In genomic region chr9:133386338-133386737, GRCh38 we compare ENCODE assay signal across 35 cellular contexts. TPM values are rescaled to one million over a fixed set of nuclear protein-coding genes. Genes with fewer than 3 reads are reported as not detected.
"Had no signal": no experiment of that assay in that cellular context is flagged by ENCODE, and none has a peak within 500 bp of the region (broad histone marks: within the 10 kb centered on the region; RNA-seq: fewer than 3 reads in every experiment).

No MANE protein-coding gene starts in this region.

- H3K4me3 Mint-ChIP-seq: activated B cell treated with CpG ODN at 0.5 μM for 24 hours; activated CD4-positive, alpha-beta memory T cell treated with anti-CD3 and anti-CD28 coated beads for 36 hours; activated CD8-positive, alpha-beta memory T cell treated with anti-CD3 and anti-CD28 coated beads, Interleukin-2, amount 10 ng/mL, durations not matched to agents 7 days and 5 days; activated CD8-positive, alpha-beta T cell treated with anti-CD3 and anti-CD28 coated beads, Interleukin-2, amount 10 ng/mL, durations not matched to agents 7 days and 5 days; activated naive CD4-positive, alpha-beta T cell treated with anti-CD3 and anti-CD28 coated beads, Interleukin-2, amount 10 ng/mL, durations not matched to agents 7 days and 5 days; activated naive CD8-positive, alpha-beta T cell treated with anti-CD3 and anti-CD28 coated beads, Interleukin-2, amount 10 ng/mL, durations not matched to agents 7 days and 5 days; activated T-cell treated with anti-CD3 and anti-CD28 coated beads, Interleukin-2, amount 50 U/mL, for 72 hours; brain; dendritic cell treated with granulocyte-macrophage colony-stimulating factor and Interleukin-4, amounts not matched to agents 40 ng/mL and 50 ng/mL, for 4 days; effector memory CD8-positive, alpha-beta T cell; T-helper 17 cell; T-helper 2 cell treated with Interferon-gamma antibody and Interleukin-4, amounts not matched to agents 5 μg/mL and 100 μg/mL, for 36 hours had no signal

- H3K36me3 ChIP-seq: ascending aorta, breast epithelium, cardiac muscle cell, esophagus muscularis mucosa, gastrocnemius medialis, WERI-Rb-1 had no signal

- H3K4me3 ChIP-seq: ascending aorta, breast epithelium, cardiac muscle cell, coronary artery, esophagus muscularis mucosa, gastrocnemius medialis had no signal

- H3K27ac ChIP-seq: ascending aorta, breast epithelium, cardiac muscle cell, coronary artery, esophagus muscularis mucosa, foreskin keratinocyte, gastrocnemius medialis, WERI-Rb-1 had no signal

- H3K27me3 ChIP-seq: ascending aorta, breast epithelium, cardiac muscle cell, foreskin keratinocyte had no signal

- DNase-seq: activated B cell treated with CpG ODN at 0.5 μM for 24 hours; activated CD4-positive, alpha-beta memory T cell treated with anti-CD3 and anti-CD28 coated beads for 36 hours; activated CD4-positive, alpha-beta T cell treated with anti-CD3 and anti-CD28 coated beads for 48 hours; activated CD4-positive, alpha-beta T cell treated with anti-CD3 and anti-CD28 coated beads, Interleukin-2, amount 50 U/mL, for 1 hour; activated CD8-positive, alpha-beta memory T cell treated with anti-CD3 and anti-CD28 coated beads, Interleukin-2, amount 10 ng/mL, durations not matched to agents 7 days and 5 days; activated CD8-positive, alpha-beta memory T cell treated with anti-CD3 and anti-CD28 coated beads, Interleukin-2, amount 50 U/mL, for 4 hours; activated CD8-positive, alpha-beta T cell treated with anti-CD3 and anti-CD28 coated beads, Interleukin-2, amount 10 ng/mL, durations not matched to agents 7 days and 5 days; activated gamma-delta T cell; activated naive CD4-positive, alpha-beta T cell; activated naive CD4-positive, alpha-beta T cell treated with anti-CD3 and anti-CD28 coated beads, Interleukin-2, amount 10 ng/mL, durations not matched to agents 7 days and 5 days; activated naive CD8-positive, alpha-beta T cell treated with anti-CD3 and anti-CD28 coated beads, Interleukin-2, amount 10 ng/mL, durations not matched to agents 7 days and 5 days; activated T-cell treated with anti-CD3 and anti-CD28 coated beads, Interleukin-2, amount 50 U/mL, for 1 hour; activated T-cell treated with anti-CD3 and anti-CD28 coated beads, Interleukin-2, amount 50 U/mL, for 72 hours; central memory CD4-positive, alpha-beta T cell; cerebellar nuclear complex; effector CD4-positive, alpha-beta T cell; effector memory CD8-positive, alpha-beta T cell; erythroblast; foreskin keratinocyte; gastrocnemius medialis; glutamatergic neuron; T-helper 1 cell; T-helper 17 cell; T1000; WERI-Rb-1 had no signal

- H3K9me3 Mint-ChIP-seq: activated B cell treated with CpG ODN at 0.5 μM for 24 hours; activated CD4-positive, alpha-beta memory T cell treated with anti-CD3 and anti-CD28 coated beads for 36 hours; activated naive CD4-positive, alpha-beta T cell treated with anti-CD3 and anti-CD28 coated beads, Interleukin-2, amount 10 ng/mL, durations not matched to agents 7 days and 5 days; activated naive CD4-positive, alpha-beta T cell treated with anti-CD3 and anti-CD28 coated beads, Interleukin-2, amount 50 U/mL, for 72 hours; activated naive CD8-positive, alpha-beta T cell treated with anti-CD3 and anti-CD28 coated beads, Interleukin-2, amount 10 ng/mL, durations not matched to agents 7 days and 5 days; activated T-cell treated with anti-CD3 and anti-CD28 coated beads, Interleukin-2, amount 50 U/mL, for 72 hours; dendritic cell treated with granulocyte-macrophage colony-stimulating factor and Interleukin-4, amounts not matched to agents 40 ng/mL and 50 ng/mL, for 4 days; effector memory CD8-positive, alpha-beta T cell; T-helper 2 cell treated with Interferon-gamma antibody and Interleukin-4, amounts not matched to agents 5 μg/mL and 100 μg/mL, for 36 hours had no signal

- H3K4me1 Mint-ChIP-seq: activated B cell treated with CpG ODN at 0.5 μM for 24 hours; activated CD8-positive, alpha-beta memory T cell treated with anti-CD3 and anti-CD28 coated beads, Interleukin-2, amount 10 ng/mL, durations not matched to agents 7 days and 5 days; activated naive CD4-positive, alpha-beta T cell treated with anti-CD3 and anti-CD28 coated beads, Interleukin-2, amount 10 ng/mL, durations not matched to agents 7 days and 5 days; activated naive CD8-positive, alpha-beta T cell treated with anti-CD3 and anti-CD28 coated beads, Interleukin-2, amount 10 ng/mL, durations not matched to agents 7 days and 5 days; brain had no signal

- H3K27ac Mint-ChIP-seq: activated B cell treated with CpG ODN at 0.5 μM for 24 hours; activated CD4-positive, alpha-beta memory T cell treated with anti-CD3 and anti-CD28 coated beads for 36 hours; activated CD8-positive, alpha-beta memory T cell treated with anti-CD3 and anti-CD28 coated beads, Interleukin-2, amount 10 ng/mL, durations not matched to agents 7 days and 5 days; activated CD8-positive, alpha-beta T cell treated with anti-CD3 and anti-CD28 coated beads, Interleukin-2, amount 10 ng/mL, durations not matched to agents 7 days and 5 days; activated naive CD4-positive, alpha-beta T cell treated with anti-CD3 and anti-CD28 coated beads, Interleukin-2, amount 10 ng/mL, durations not matched to agents 7 days and 5 days; activated naive CD8-positive, alpha-beta T cell treated with anti-CD3 and anti-CD28 coated beads, Interleukin-2, amount 10 ng/mL, durations not matched to agents 7 days and 5 days; activated T-cell treated with anti-CD3 and anti-CD28 coated beads, Interleukin-2, amount 50 U/mL, for 72 hours; brain; dendritic cell treated with granulocyte-macrophage colony-stimulating factor and Interleukin-4, amounts not matched to agents 40 ng/mL and 50 ng/mL, for 4 days; effector memory CD8-positive, alpha-beta T cell; T-helper 17 cell; T-helper 2 cell treated with Interferon-gamma antibody and Interleukin-4, amounts not matched to agents 5 μg/mL and 100 μg/mL, for 36 hours had no signal

- H3K4me1 ChIP-seq: ascending aorta, breast epithelium, esophagus muscularis mucosa, foreskin keratinocyte, gastrocnemius medialis had no signal

- H3K9me3 ChIP-seq: ascending aorta, breast epithelium, esophagus muscularis mucosa, gastrocnemius medialis had no signal

- ATAC-seq: activated CD4-positive, CD25-positive, alpha-beta regulatory T cell treated with anti-CD3 and anti-CD28 coated beads, Interleukin-2, amount 50 U/mL, for 24 hours; activated CD8-positive, alpha-beta memory T cell treated with anti-CD3 and anti-CD28 coated beads, Interleukin-2, amount 10 ng/mL, durations not matched to agents 7 days and 5 days; activated CD8-positive, alpha-beta T cell treated with anti-CD3 and anti-CD28 coated beads, Interleukin-2, amount 10 ng/mL, durations not matched to agents 7 days and 5 days; activated naive CD4-positive, alpha-beta T cell treated with anti-CD3 and anti-CD28 coated beads, Interleukin-2, amount 50 U/mL, for 72 hours; activated T-cell treated with anti-CD3 and anti-CD28 coated beads, Interleukin-2, amount 50 U/mL, for 72 hours; effector memory CD8-positive, alpha-beta T cell; foreskin keratinocyte; gastrocnemius medialis; T-helper 17 cell had no signal

- H3K27me3 Mint-ChIP-seq: activated naive CD8-positive, alpha-beta T cell treated with anti-CD3 and anti-CD28 coated beads, Interleukin-2, amount 10 ng/mL, durations not matched to agents 7 days and 5 days; brain had no signal

- H3K36me3 Mint-ChIP-seq: activated CD4-positive, alpha-beta memory T cell treated with anti-CD3 and anti-CD28 coated beads for 36 hours; activated CD8-positive, alpha-beta memory T cell treated with anti-CD3 and anti-CD28 coated beads, Interleukin-2, amount 10 ng/mL, durations not matched to agents 7 days and 5 days; activated naive CD4-positive, alpha-beta T cell treated with anti-CD3 and anti-CD28 coated beads, Interleukin-2, amount 10 ng/mL, durations not matched to agents 7 days and 5 days; activated naive CD4-positive, alpha-beta T cell treated with anti-CD3 and anti-CD28 coated beads, Interleukin-2, amount 50 U/mL, for 72 hours; activated naive CD8-positive, alpha-beta T cell treated with anti-CD3 and anti-CD28 coated beads, Interleukin-2, amount 10 ng/mL, durations not matched to agents 7 days and 5 days; brain had no signal

RNA-seq across cellular contexts. Expression of gene STKLD1, which starts 10.2 kb away (rescaled TPM):
- total RNA-seq: ascending aorta had no signal
